ENCODE assay signal across 8 cellular contexts in genomic region chr10:133356953-133357292, GRCh38.
A peak's percentile ranks its signal among the peaks of the same experiment; 100 is the strongest.
DNase-seq lines count a peak whose midpoint lies in the region; TF ChIP-seq lines count a peak whose summit lies in the region.

No MANE protein-coding gene starts in this region.

- H3K27ac ChIP-seq in BLaER1 treated with 17β-estradiol and CSF1 and Interleukin-3, amounts not matched to agents 10 nM and 100 nM: peak overlapping the region; percentile 81 to 94 (median 91)
- H3K27ac ChIP-seq in KMS-11: no peak overlapping the region
- H3K27ac ChIP-seq in effector memory CD4-positive, alpha-beta T cell (ENCODE audit: insufficient read depth, low read length, poor library complexity, severe bottlenecking): peak overlapping the region; percentile 57

- H3K4me3 ChIP-seq in BLaER1 treated with 17β-estradiol and CSF1 and Interleukin-3, amounts not matched to agents 10 nM and 100 nM: peak overlapping the region; percentile 64 to 85 (median 76)
- no peak overlapping the region for H3K4me3 ChIP-seq in KMS-11 (IDR thresholded peaks at IDR 0.05; ENCODE audit: insufficient read depth, low read depth, low read length)
- peak overlapping the region; percentile 85 for H3K4me3 ChIP-seq in effector memory CD4-positive, alpha-beta T cell (ENCODE audit: insufficient read depth, low read depth, low read length, poor library complexity, severe bottlenecking)

- peaks cover 6% of the 10 kb centered on the region for H3K36me3 Mint-ChIP-seq in nephron (ENCODE audit: low read depth)

- H4K20me1 ChIP-seq in BLaER1 treated with 17β-estradiol and CSF1 and Interleukin-3, amounts not matched to agents 10 nM and 100 nM: peaks cover 10 to 48% (median 32%) of the 10 kb centered on the region in 11 experiments; a peak in 16 of 22 replicates
- H4K20me1 ChIP-seq in KMS-11 (ENCODE audit: insufficient read depth): no peaks in the 10 kb centered on the region

- peaks cover 5% of the 10 kb centered on the region for H3K4me1 Mint-ChIP-seq in nephron

- peak overlapping the region; percentile 68 to 76 (median 75) for H3K4me3 Mint-ChIP-seq in nephron

- no peaks in the 10 kb centered on the region for H3K27me3 ChIP-seq in BLaER1 treated with 17β-estradiol and CSF1 and Interleukin-3, amounts not matched to agents 10 nM and 100 nM
- no peaks in the 10 kb centered on the region for H3K27me3 ChIP-seq in KMS-11 (ENCODE audit: insufficient read depth, low read depth)
- H3K27me3 ChIP-seq in effector memory CD4-positive, alpha-beta T cell (replicated peaks; ENCODE audit: control insufficient read depth, insufficient read depth, low read length, poor library complexity, severe bottlenecking): no peaks in the 10 kb centered on the region

- no peaks in the 10 kb centered on the region for H3K9me3 ChIP-seq in BLaER1 treated with 17β-estradiol and CSF1 and Interleukin-3, amounts not matched to agents 10 nM and 100 nM (replicated peaks in 1 of 11)
- no peaks in the 10 kb centered on the region for H3K9me3 ChIP-seq in effector memory CD4-positive, alpha-beta T cell (ENCODE audit: control insufficient read depth, low read length)

- DNase-seq in effector memory CD4-positive, alpha-beta T cell: no peak
- DNase-seq in T1000 (lab: John Stamatoyannopoulos, UW): no peak
- DNase-seq in 8988T: no peak
- no peak for DNase-seq in NCI-H1930 (lab: John Stamatoyannopoulos, UW)
- DNase-seq in glomerular visceral epithelial cell (ENCODE audit: extremely low spot score): no peak

- H3K36me3 ChIP-seq in BLaER1 treated with 17β-estradiol and CSF1 and Interleukin-3, amounts not matched to agents 10 nM and 100 nM: peaks cover 0 to 26% (median 15%) of the 10 kb centered on the region in 11 experiments; a peak in 13 of 22 replicates
- H3K36me3 ChIP-seq in KMS-11 (ENCODE audit: insufficient read depth): no peaks in the 10 kb centered on the region
- no peaks in the 10 kb centered on the region for H3K36me3 ChIP-seq in effector memory CD4-positive, alpha-beta T cell (ENCODE audit: control insufficient read depth, insufficient read depth, low read length)

- no peaks in the 10 kb centered on the region for H3K27me3 Mint-ChIP-seq in nephron (ENCODE audit: low read depth)

- H3K79me2 ChIP-seq in KMS-11 (ENCODE audit: insufficient read depth, low read depth): no peaks in the 10 kb centered on the region

- H3K4me1 ChIP-seq in BLaER1 treated with 17β-estradiol and CSF1 and Interleukin-3, amounts not matched to agents 10 nM and 100 nM: peaks cover 37 to 43% (median 41%) of the 10 kb centered on the region in 10 experiments
- H3K4me1 ChIP-seq in KMS-11 (ENCODE audit: low read depth, poor library complexity, severe bottlenecking): no peaks in the 10 kb centered on the region
- H3K4me1 ChIP-seq in effector memory CD4-positive, alpha-beta T cell (ENCODE audit: control insufficient read depth, insufficient read depth, low read length, poor library complexity, severe bottlenecking): peaks cover 9% of the 10 kb centered on the region

- H3K9me3 Mint-ChIP-seq in nephron: no peaks in the 10 kb centered on the region

- peak overlapping the region; percentile 81 for H2AFZ ChIP-seq in KMS-11 (ENCODE audit: low read depth)

- peak overlapping the region; percentile 99 to 100 (median 100) for H3K4me2 ChIP-seq in BLaER1 treated with 17β-estradiol and CSF1 and Interleukin-3, amounts not matched to agents 10 nM and 100 nM
- H3K4me2 ChIP-seq in KMS-11: peak overlapping the region; percentile 76

- no peak for TF ChIP-seq CTCF in KMS-11 (conservative IDR thresholded peaks at IDR 0.05; ENCODE audit: low read depth, low read length)
- no peak for TF ChIP-seq CTCF in nephron (IDR thresholded peaks at IDR 0.05; ENCODE audit: unreplicated experiment in 3 of 3)

- peak overlapping the region; percentile 84 to 94 (median 92) for H3K9ac ChIP-seq in BLaER1 treated with 17β-estradiol and CSF1 and Interleukin-3, amounts not matched to agents 10 nM and 100 nM
- peak overlapping the region; percentile 77 for H3K9ac ChIP-seq in KMS-11

- no peak overlapping the region for H3K27ac Mint-ChIP-seq in nephron
